Comparison of ENCODE assay signal across 1 cellular context in the genomic region with DNA sequence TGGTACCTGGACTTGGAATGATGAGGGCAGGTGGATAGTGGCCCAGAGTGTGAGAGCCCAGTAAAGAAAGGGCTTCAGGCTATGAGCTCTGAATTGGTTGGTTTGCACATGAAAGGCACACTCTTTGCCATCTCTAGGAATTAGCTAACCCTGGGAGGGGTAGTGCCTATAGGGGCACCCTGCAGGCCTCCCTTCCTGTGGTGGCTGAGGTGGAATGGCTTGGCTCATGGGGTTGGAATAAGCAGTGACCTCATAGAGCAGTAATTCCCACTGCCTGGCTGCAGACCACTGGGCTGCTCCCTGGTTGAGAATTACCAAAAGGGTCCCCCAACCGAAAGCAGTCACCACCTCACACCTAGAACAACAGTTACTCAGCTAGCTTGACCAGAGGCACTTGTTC.
TF ChIP-seq lines count a peak whose summit lies in the region.

No MANE protein-coding gene starts in this region.

TF ChIP-seq in IMR-90, 13 proteins besides CTCF, POLR2A, EP300 and RAD21 (continued from another document):
- TF ChIP-seq, protein P1, sequence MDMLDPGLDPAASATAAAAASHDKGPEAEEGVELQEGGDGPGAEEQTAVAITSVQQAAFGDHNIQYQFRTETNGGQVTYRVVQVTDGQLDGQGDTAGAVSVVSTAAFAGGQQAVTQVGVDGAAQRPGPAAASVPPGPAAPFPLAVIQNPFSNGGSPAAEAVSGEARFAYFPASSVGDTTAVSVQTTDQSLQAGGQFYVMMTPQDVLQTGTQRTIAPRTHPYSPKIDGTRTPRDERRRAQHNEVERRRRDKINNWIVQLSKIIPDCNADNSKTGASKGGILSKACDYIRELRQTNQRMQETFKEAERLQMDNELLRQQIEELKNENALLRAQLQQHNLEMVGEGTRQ (IDR thresholded peaks at IDR 0.05; ENCODE audit: low read depth, low read length), result no peak
- TF ChIP-seq RFX5 (IDR thresholded peaks at IDR 0.05; ENCODE audit: low read depth, low read length), result no peak
- no peak for TF ChIP-seq FOS (IDR thresholded peaks at IDR 0.05; ENCODE audit: low read depth, low read length)
- no peak for TF ChIP-seq SMC3 (IDR thresholded peaks at IDR 0.05; ENCODE audit: low read depth, low read length)
- TF ChIP-seq MAZ (IDR thresholded peaks at IDR 0.05; ENCODE audit: borderline replicate concordance, low read depth, low read length), result no peak
- TF ChIP-seq BHLHE40 (IDR thresholded peaks at IDR 0.05; ENCODE audit: low read depth, low read length), result no peak
- TF ChIP-seq RCOR1 (IDR thresholded peaks at IDR 0.05; ENCODE audit: insufficient replicate concordance, low read length), result no peak
TF ChIP-seq in IMR-90: peak in this region for 0.
